Comparison of ENCODE assay signal across 22 cellular contexts in the genomic region with DNA sequence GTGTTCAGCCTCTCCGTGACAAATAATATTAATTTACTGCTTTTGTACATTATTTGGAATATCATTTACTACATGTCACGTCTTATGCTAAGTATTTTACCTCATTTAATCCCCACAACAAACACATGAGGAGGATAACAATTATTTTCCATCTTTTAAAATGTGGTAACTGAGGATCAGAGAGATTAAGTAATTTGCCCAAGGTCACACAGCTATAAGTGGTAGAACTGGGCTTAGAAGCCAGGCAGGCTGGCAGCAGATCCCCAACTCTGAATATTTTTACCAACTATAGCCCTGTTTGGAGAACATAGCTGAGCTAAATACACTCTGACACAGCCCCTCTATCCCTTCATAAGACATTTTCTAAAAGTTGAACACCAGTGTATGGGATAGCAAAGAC.
"Had no signal": no experiment of that assay in that cellular context is flagged by ENCODE, and none has a peak within 500 bp of the region (broad histone marks: within the 10 kb centered on the region; RNA-seq: fewer than 3 reads in every experiment).

No MANE protein-coding gene starts in this region.

- FAIRE-seq: bronchial epithelial cell had no signal

- H3K4me3 ChIP-seq: adrenal gland, PC-9 had no signal

- H3K9me3 Mint-ChIP-seq: activated naive CD8-positive, alpha-beta T cell treated with anti-CD3 and anti-CD28 coated beads, Interleukin-2, amount 10 ng/mL, durations not matched to agents 7 days and 5 days had no signal

- H3K4me3 Mint-ChIP-seq: activated CD8-positive, alpha-beta T cell treated with anti-CD3 and anti-CD28 coated beads, Interleukin-2, amount 10 ng/mL, durations not matched to agents 7 days and 5 days; activated naive CD8-positive, alpha-beta T cell treated with anti-CD3 and anti-CD28 coated beads, Interleukin-2, amount 10 ng/mL, durations not matched to agents 7 days and 5 days had no signal

- H3K4me1 ChIP-seq: adrenal gland had no signal

- H2AFZ ChIP-seq: PC-9 had no signal

- H3K4me1 Mint-ChIP-seq: activated naive CD8-positive, alpha-beta T cell treated with anti-CD3 and anti-CD28 coated beads, Interleukin-2, amount 10 ng/mL, durations not matched to agents 7 days and 5 days had no signal

- H3K27ac Mint-ChIP-seq: activated CD8-positive, alpha-beta T cell treated with anti-CD3 and anti-CD28 coated beads, Interleukin-2, amount 10 ng/mL, durations not matched to agents 7 days and 5 days; activated naive CD8-positive, alpha-beta T cell treated with anti-CD3 and anti-CD28 coated beads, Interleukin-2, amount 10 ng/mL, durations not matched to agents 7 days and 5 days had no signal

- H3K9me3 ChIP-seq: adrenal gland had no signal

- H3K27ac ChIP-seq: adrenal gland had no signal

- H3K27me3 ChIP-seq: adrenal gland had no signal

- H3K36me3 ChIP-seq: adrenal gland had no signal

- H3K27me3 Mint-ChIP-seq: activated naive CD8-positive, alpha-beta T cell treated with anti-CD3 and anti-CD28 coated beads, Interleukin-2, amount 10 ng/mL, durations not matched to agents 7 days and 5 days had no signal

- DNase-seq: activated CD4-positive, alpha-beta T cell treated with anti-CD3 and anti-CD28 coated beads for 48 hours; activated CD4-positive, alpha-beta T cell treated with anti-CD3 and anti-CD28 coated beads, Interleukin-2, amount 50 U/mL, for 4 hours; activated CD8-positive, alpha-beta memory T cell treated with anti-CD3 and anti-CD28 coated beads, Interleukin-2, amount 50 U/mL, for 48 hours; activated CD8-positive, alpha-beta T cell treated with anti-CD3 and anti-CD28 coated beads, Interleukin-2, amount 10 ng/mL, durations not matched to agents 7 days and 5 days; activated naive CD4-positive, alpha-beta T cell treated with anti-CD3 and anti-CD28 coated beads, Interleukin-2, amount 50 U/mL, for 16 hours; activated naive CD8-positive, alpha-beta T cell treated with anti-CD3 and anti-CD28 coated beads, Interleukin-2, amount 10 ng/mL, durations not matched to agents 7 days and 5 days; activated T-cell treated with anti-CD3 and anti-CD28 coated beads, Interleukin-2, amount 50 U/mL, for 1 hour; adrenal gland; central memory CD4-positive, alpha-beta T cell; Karpas-422; MM.1S; NCI-H1105; NCI-H1436 treated with DMSO at 0.1 percent for 48 hours; NCI-H187; NCI-H2081; NCI-H446; NCI-H524; SIG-M5; T-helper 1 cell had no signal

- H3K36me3 Mint-ChIP-seq: activated naive CD8-positive, alpha-beta T cell treated with anti-CD3 and anti-CD28 coated beads, Interleukin-2, amount 10 ng/mL, durations not matched to agents 7 days and 5 days had no signal

- ATAC-seq: activated CD4-positive, CD25-positive, alpha-beta regulatory T cell treated with anti-CD3 and anti-CD28 coated beads, Interleukin-2, amount 50 U/mL, for 24 hours; activated CD8-positive, alpha-beta T cell treated with anti-CD3 and anti-CD28 coated beads, Interleukin-2, amount 10 ng/mL, durations not matched to agents 7 days and 5 days had no signal
